Comparison of ENCODE assay signal across 8 cellular contexts in the genomic region with DNA sequence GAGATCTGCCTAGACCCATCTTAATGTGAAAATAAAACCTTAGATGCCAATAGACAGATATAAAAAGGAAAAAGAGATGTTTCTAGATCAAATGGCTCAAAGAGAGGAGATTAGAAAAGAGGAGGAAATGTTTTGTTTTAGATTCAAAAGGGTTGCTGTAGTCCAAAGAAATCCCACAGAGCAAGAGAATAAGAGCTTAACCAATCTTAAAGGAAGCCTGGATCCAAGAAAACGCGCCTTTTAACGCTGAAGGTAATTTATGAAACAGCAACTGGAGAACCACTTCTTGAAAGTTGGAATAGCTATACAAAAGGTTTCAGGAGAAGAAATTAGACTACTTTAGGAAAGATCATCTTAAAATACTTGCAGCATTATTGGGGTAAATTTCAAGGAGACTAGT.
"Had no signal": no experiment of that assay in that cellular context is flagged by ENCODE, and none has a peak within 500 bp of the region (broad histone marks: within the 10 kb centered on the region; RNA-seq: fewer than 3 reads in every experiment).

No MANE protein-coding gene starts in this region.

- H3K27ac Mint-ChIP-seq: IgD-negative memory B cell had no signal

- H3K4me2 ChIP-seq: KMS-11 had no signal

- H3K4me1 Mint-ChIP-seq: IgD-negative memory B cell had no signal

- H3K9me3 Mint-ChIP-seq: IgD-negative memory B cell had no signal

- H3K4me3 ChIP-seq: K562 had no signal

- DNase-seq: IMR-90, KBM-7, KG1 had no signal

- H3K4me3 Mint-ChIP-seq: IgD-negative memory B cell had no signal

- H3K9ac ChIP-seq: KMS-11 had no signal

- H3K27ac ChIP-seq: HL-60, KMS-11 had no signal

- ATAC-seq: HepG2, K562 had no signal

- H3K36me3 Mint-ChIP-seq: IgD-negative memory B cell had no signal

- H3K27me3 Mint-ChIP-seq: IgD-negative memory B cell had no signal
